Comparison of ENCODE assay signal across 33 cellular contexts in genomic region chr5:123154857-123155467, GRCh38.
DNase-seq lines count a peak whose midpoint lies in the region; ATAC-seq and TF ChIP-seq lines count a peak whose summit lies in the region.
"Had no signal": no experiment of that assay in that cellular context is flagged by ENCODE, and none has a peak within 500 bp of the region (broad histone marks: within the 10 kb centered on the region; RNA-seq: fewer than 3 reads in every experiment).

No MANE protein-coding gene starts in this region.

- H3K9me3 ChIP-seq in ascending aorta, result no peaks in the 10 kb centered on the region
- H3K9me3 ChIP-seq: A549, esophagus squamous epithelium, psoas muscle had no signal

- H3K36me3 ChIP-seq in ascending aorta, result peaks cover 0 to 4% of the 10 kb centered on the region in 2 donors
- H3K36me3 ChIP-seq: brain microvascular endothelial cell, esophagus squamous epithelium had no signal

- H3K27ac ChIP-seq in C4-2B (peak overlapping the region; percentile 51), ascending aorta (peak overlapping the region; percentile 79 to 82)
- H3K27ac ChIP-seq: A549, brain microvascular endothelial cell, dorsolateral prefrontal cortex, psoas muscle had no signal

- H3K4me3 ChIP-seq in ascending aorta, result no peak overlapping the region
- H3K4me3 ChIP-seq: A549, dorsolateral prefrontal cortex, esophagus squamous epithelium, psoas muscle had no signal

- TF ChIP-seq CTCF in C4-2B (conservative IDR thresholded peaks at IDR 0.05), result no peak
- no peak for TF ChIP-seq CTCF in ascending aorta (IDR thresholded peaks at IDR 0.05)

- H3K4me3 Mint-ChIP-seq in stimulated activated effector memory CD8-positive, alpha-beta T cell treated with anti-CD3 and anti-CD28 coated beads, Interleukin-12 subunit alpha, Interleukin-12 subunit beta, amount 100 ng/mL, for 72 hours, result no peak overlapping the region
- H3K4me3 Mint-ChIP-seq: activated CD4-positive, alpha-beta memory T cell treated with anti-CD3 and anti-CD28 coated beads, Interleukin-2, amount 10 ng/mL, durations not matched to agents 7 days and 5 days; CD4-positive, alpha-beta memory T cell; IgD-negative memory B cell; immature natural killer cell; naive B cell; stimulated activated memory B cell treated with anti-CD40 and anti-IgM and Interleukin-4, amounts not matched to agents 10 μg/mL and 1 μg/mL and 100 μg/mL, for 72 hours had no signal

- no peaks in the 10 kb centered on the region for H3K36me3 Mint-ChIP-seq in stimulated activated effector memory CD8-positive, alpha-beta T cell treated with anti-CD3 and anti-CD28 coated beads, Interleukin-12 subunit alpha, Interleukin-12 subunit beta, amount 100 ng/mL, for 72 hours
- H3K36me3 Mint-ChIP-seq: CD4-positive, alpha-beta memory T cell; IgD-negative memory B cell; immature natural killer cell; naive B cell; stimulated activated memory B cell treated with anti-CD40 and anti-IgM and Interleukin-4, amounts not matched to agents 10 μg/mL and 1 μg/mL and 100 μg/mL, for 72 hours had no signal

- no peaks in the 10 kb centered on the region for H3K9me3 Mint-ChIP-seq in stimulated activated effector memory CD8-positive, alpha-beta T cell treated with anti-CD3 and anti-CD28 coated beads, Interleukin-12 subunit alpha, Interleukin-12 subunit beta, amount 100 ng/mL, for 72 hours
- H3K9me3 Mint-ChIP-seq: activated CD4-positive, alpha-beta memory T cell treated with anti-CD3 and anti-CD28 coated beads, Interleukin-2, amount 10 ng/mL, durations not matched to agents 7 days and 5 days; CD4-positive, alpha-beta memory T cell; IgD-negative memory B cell; immature natural killer cell; stimulated activated memory B cell treated with anti-CD40 and anti-IgM and Interleukin-4, amounts not matched to agents 10 μg/mL and 1 μg/mL and 100 μg/mL, for 72 hours had no signal

- H3K27ac Mint-ChIP-seq in stimulated activated effector memory CD8-positive, alpha-beta T cell treated with anti-CD3 and anti-CD28 coated beads, Interleukin-12 subunit alpha, Interleukin-12 subunit beta, amount 100 ng/mL, for 72 hours, result no peak overlapping the region
- H3K27ac Mint-ChIP-seq: activated CD4-positive, alpha-beta memory T cell treated with anti-CD3 and anti-CD28 coated beads, Interleukin-2, amount 10 ng/mL, durations not matched to agents 7 days and 5 days; CD4-positive, alpha-beta memory T cell; IgD-negative memory B cell; immature natural killer cell; stimulated activated memory B cell treated with anti-CD40 and anti-IgM and Interleukin-4, amounts not matched to agents 10 μg/mL and 1 μg/mL and 100 μg/mL, for 72 hours had no signal

- intact Hi-C loops in ascending aorta (cut with DNase I), result loop anchor here (5.0 to 10.0 kb wide), 4 partner anchors 38 to 650 kb away; partner anchors contain the start of gene PPIC

- peak; percentile 19 for ATAC-seq in stimulated activated effector memory CD8-positive, alpha-beta T cell treated with anti-CD3 and anti-CD28 coated beads, Interleukin-12 subunit alpha, Interleukin-12 subunit beta, amount 100 ng/mL, for 72 hours
- ATAC-seq in HG02885 (IDR thresholded peaks at IDR 0.05; ENCODE audit: poor library complexity, unreplicated experiment), result no peak
- no peak for ATAC-seq in HG03354 (IDR thresholded peaks at IDR 0.05; ENCODE audit: poor library complexity, severe bottlenecking, unreplicated experiment)
- ATAC-seq: A549; left colon; psoas muscle; sciatic nerve; stimulated activated memory B cell treated with anti-CD40 and anti-IgM and Interleukin-4, amounts not matched to agents 10 μg/mL and 1 μg/mL and 100 μg/mL, for 72 hours had no signal

- H3K27me3 ChIP-seq in ascending aorta, result no peaks in the 10 kb centered on the region
- H3K27me3 ChIP-seq: brain microvascular endothelial cell, esophagus squamous epithelium had no signal

- no peaks in the 10 kb centered on the region for H3K4me1 Mint-ChIP-seq in stimulated activated effector memory CD8-positive, alpha-beta T cell treated with anti-CD3 and anti-CD28 coated beads, Interleukin-12 subunit alpha, Interleukin-12 subunit beta, amount 100 ng/mL, for 72 hours
- H3K4me1 Mint-ChIP-seq: activated CD4-positive, alpha-beta memory T cell treated with anti-CD3 and anti-CD28 coated beads, Interleukin-2, amount 10 ng/mL, durations not matched to agents 7 days and 5 days; CD4-positive, alpha-beta memory T cell; IgD-negative memory B cell; immature natural killer cell; naive B cell; stimulated activated memory B cell treated with anti-CD40 and anti-IgM and Interleukin-4, amounts not matched to agents 10 μg/mL and 1 μg/mL and 100 μg/mL, for 72 hours had no signal

- DNase-seq in ascending aorta (ENCODE audit: low spot score in 2 of 2) (no peak), medulla oblongata (ENCODE audit: extremely low spot score) (peak; percentile 19), 8988T (no peak), COR-L47 (lab: John Stamatoyannopoulos, UW) (no peak)
- no peak for DNase-seq in stimulated activated effector memory CD8-positive, alpha-beta T cell treated with anti-CD3 and anti-CD28 coated beads, Interleukin-12 subunit alpha, Interleukin-12 subunit beta, amount 100 ng/mL, for 72 hours (ENCODE audit: low spot score in 2 of 2)
- DNase-seq: activated CD4-positive, alpha-beta memory T cell treated with anti-CD3 and anti-CD28 coated beads, Interleukin-2, amount 10 ng/mL, durations not matched to agents 7 days and 5 days; activated CD4-positive, CD25-positive, alpha-beta regulatory T cell treated with anti-CD3 and anti-CD28 coated beads, Interleukin-2, amount 50 U/mL, for 72 hours; activated CD8-positive, alpha-beta memory T cell treated with anti-CD3 and anti-CD28 coated beads, Interleukin-2, amount 50 U/mL, for 4 hours; activated naive CD4-positive, alpha-beta T cell; AML-193; brain microvascular endothelial cell; CD4-positive, alpha-beta memory T cell; cerebellar nuclear complex; dorsolateral prefrontal cortex; EL; esophagus squamous epithelium; H7; hypothalamus; immature natural killer cell; left colon; naive B cell; NCI-H146; NCI-H2107; NCI-H82; psoas muscle; SHP77 treated with DMSO at 0.1 percent for 48 hours had no signal

- H3K4me1 ChIP-seq in ascending aorta, result peaks cover 9 to 55% of the 10 kb centered on the region in 2 donors
- H3K4me1 ChIP-seq: A549, psoas muscle had no signal
